In genomic region chr22:31950226-31950625, GRCh38 we compare ENCODE assay signal across 20 cellular contexts. TPM values are rescaled to one million over a fixed set of nuclear protein-coding genes. Genes with fewer than 3 reads are reported as not detected.
A peak's percentile ranks its signal among the peaks of the same experiment; 100 is the strongest.
DNase-seq lines count a peak whose midpoint lies in the region; ATAC-seq and TF ChIP-seq lines count a peak whose summit lies in the region.
"Had no signal": no experiment of that assay in that cellular context is flagged by ENCODE, and none has a peak within 500 bp of the region (broad histone marks: within the 10 kb centered on the region; RNA-seq: fewer than 3 reads in every experiment).

No MANE protein-coding gene starts in this region.

- H3K27ac Mint-ChIP-seq in activated CD8-positive, alpha-beta T cell treated with anti-CD3 and anti-CD28 coated beads, Interleukin-2, amount 10 ng/mL, durations not matched to agents 7 days and 5 days, result peak overlapping the region; percentile 47
- H3K27ac Mint-ChIP-seq in activated CD8-positive, alpha-beta T cell treated with anti-CD3 and anti-CD28 coated beads for 36 hours, result no peak overlapping the region
- H3K27ac Mint-ChIP-seq: activated CD4-positive, alpha-beta T cell treated with anti-CD3 and anti-CD28 coated beads, Interleukin-2, amount 10 ng/mL, durations not matched to agents 7 days and 5 days; T-helper 2 cell treated with Interferon-gamma antibody and Interleukin-4, amounts not matched to agents 5 μg/mL and 100 μg/mL, for 36 hours had no signal

- H3K36me3 ChIP-seq in vagina, result no peaks in the 10 kb centered on the region

- no peak for TF ChIP-seq POLR2A in vagina (IDR thresholded peaks at IDR 0.05)

- peak overlapping the region in 56 of 59 donors; percentile 5 to 86 (median 64) for H3K27ac ChIP-seq in dorsolateral prefrontal cortex
- peak overlapping the region; percentile 64 for H3K27ac ChIP-seq in vagina
- H3K27ac ChIP-seq: HL-60 had no signal

- peaks cover 73% of the 10 kb centered on the region for H3K36me3 Mint-ChIP-seq in activated CD8-positive, alpha-beta T cell treated with anti-CD3 and anti-CD28 coated beads, Interleukin-2, amount 10 ng/mL, durations not matched to agents 7 days and 5 days (ENCODE audit: low read depth)
- H3K36me3 Mint-ChIP-seq in activated CD8-positive, alpha-beta T cell treated with anti-CD3 and anti-CD28 coated beads for 36 hours (ENCODE audit: low read depth), result peaks cover 66% of the 10 kb centered on the region

- TF ChIP-seq CTCF in activated CD8-positive, alpha-beta T cell treated with anti-CD3 and anti-CD28 coated beads for 36 hours (IDR thresholded peaks at IDR 0.05), result no peak
- TF ChIP-seq CTCF in dorsolateral prefrontal cortex (IDR thresholded peaks at IDR 0.05 in 54 of 56, conservative IDR thresholded peaks at IDR 0.05 in 2 of 56; ENCODE audit: low read depth in 1 of 56, partially characterized antibody in 56 of 56) (peak in 1 of 56 donors; percentile 8), vagina (IDR thresholded peaks at IDR 0.05) (no peak)

- H3K9me3 Mint-ChIP-seq in activated CD8-positive, alpha-beta T cell treated with anti-CD3 and anti-CD28 coated beads, Interleukin-2, amount 10 ng/mL, durations not matched to agents 7 days and 5 days (ENCODE audit: insufficient read depth), result no peaks in the 10 kb centered on the region
- H3K9me3 Mint-ChIP-seq in activated CD8-positive, alpha-beta T cell treated with anti-CD3 and anti-CD28 coated beads for 36 hours, result no peaks in the 10 kb centered on the region
- H3K9me3 Mint-ChIP-seq: activated CD4-positive, alpha-beta T cell treated with anti-CD3 and anti-CD28 coated beads, Interleukin-2, amount 10 ng/mL, durations not matched to agents 7 days and 5 days; activated T-helper 1 cell treated with anti-CD3 and anti-CD28 coated beads, Interleukin-12 subunit alpha, Interleukin-12 subunit beta, Interleukin-2, Interleukin-4 antibody, amounts not matched to agents 30 ng/mL and 10 ng/mL and 1 ng/mL, durations not matched to agents 14 hours and 24 hours and 36 hours; stimulated activated effector memory CD8-positive, alpha-beta T cell treated with anti-CD3 and anti-CD28 coated beads, Interleukin-12 subunit alpha, Interleukin-12 subunit beta, amount 100 ng/mL, for 72 hours; T-helper 2 cell treated with Interferon-gamma antibody and Interleukin-4, amounts not matched to agents 5 μg/mL and 100 μg/mL, for 36 hours had no signal

- POLR2A ChIA-PET in activated CD8-positive, alpha-beta T cell treated with anti-CD3 and anti-CD28 coated beads, Interleukin-2, amount 10 ng/mL, durations not matched to agents 7 days and 5 days (lab: Charles Lee), result interaction anchor here (0.7 to 1.8 kb wide), 3 partner anchors 196 to 333 kb away, joined by 3 to 6 read pairs (median 4); partner anchors contain the start of genes DEPDC5 and PISD
- POLR2A ChIA-PET in activated CD8-positive, alpha-beta T cell treated with anti-CD3 and anti-CD28 coated beads for 36 hours (lab: Charles Lee), result interaction anchor here (0.8 to 1.3 kb wide), 3 partner anchors 9 to 273 kb away, joined by 3 read pairs; no protein-coding TSS in a partner anchor

- DNase-seq in activated CD8-positive, alpha-beta T cell treated with anti-CD3 and anti-CD28 coated beads, Interleukin-2, amount 10 ng/mL, durations not matched to agents 7 days and 5 days, result no peak
- no peak for DNase-seq in activated CD8-positive, alpha-beta T cell treated with anti-CD3 and anti-CD28 coated beads for 36 hours
- DNase-seq in dorsolateral prefrontal cortex, result peak in 3 of 10 donors; percentile 3 to 37 (median 31)
- peak; percentile 31 for DNase-seq in myocyte (ENCODE audit: low read depth)
- DNase-seq in vagina (ENCODE audit: extremely low spot score in 2 of 2), result no peak
- no peak for DNase-seq in cerebellar nuclear complex (lab: John Stamatoyannopoulos, UW)
- DNase-seq: activated CD4-positive, alpha-beta T cell treated with anti-CD3 and anti-CD28 coated beads, Interleukin-2, amount 10 ng/mL, durations not matched to agents 7 days and 5 days; GF-D8; Kasumi-1; left cardiac atrium; NCI-H1930; RPMI8226; stimulated activated CD4-positive, alpha-beta T cell treated with anti-CD3 and anti-CD28 coated beads, Interleukin-4, amount 100 ng/mL, for 4 hours had no signal

- ATAC-seq in activated CD8-positive, alpha-beta T cell treated with anti-CD3 and anti-CD28 coated beads, Interleukin-2, amount 10 ng/mL, durations not matched to agents 7 days and 5 days, result no peak
- ATAC-seq in activated CD8-positive, alpha-beta T cell treated with anti-CD3 and anti-CD28 coated beads for 36 hours, result no peak
- ATAC-seq in GM21390 (IDR thresholded peaks at IDR 0.05; ENCODE audit: unreplicated experiment) (no peak), GM21528 (IDR thresholded peaks at IDR 0.05; ENCODE audit: low FRiP score, unreplicated experiment) (no peak)
- ATAC-seq: stimulated activated effector memory CD8-positive, alpha-beta T cell treated with anti-CD3 and anti-CD28 coated beads, Interleukin-12 subunit alpha, Interleukin-12 subunit beta, amount 100 ng/mL, for 72 hours had no signal

- H3K4me1 ChIP-seq in vagina, result peaks cover 70% of the 10 kb centered on the region

- no peaks in the 10 kb centered on the region for H3K27me3 Mint-ChIP-seq in activated CD8-positive, alpha-beta T cell treated with anti-CD3 and anti-CD28 coated beads, Interleukin-2, amount 10 ng/mL, durations not matched to agents 7 days and 5 days (ENCODE audit: low read depth)
- no peaks in the 10 kb centered on the region for H3K27me3 Mint-ChIP-seq in activated CD8-positive, alpha-beta T cell treated with anti-CD3 and anti-CD28 coated beads for 36 hours
- H3K27me3 Mint-ChIP-seq: activated CD4-positive, alpha-beta T cell treated with anti-CD3 and anti-CD28 coated beads, Interleukin-2, amount 10 ng/mL, durations not matched to agents 7 days and 5 days had no signal

- H3K4me1 Mint-ChIP-seq in activated CD8-positive, alpha-beta T cell treated with anti-CD3 and anti-CD28 coated beads, Interleukin-2, amount 10 ng/mL, durations not matched to agents 7 days and 5 days (ENCODE audit: low read depth), result peaks cover 69% of the 10 kb centered on the region
- H3K4me1 Mint-ChIP-seq in activated CD8-positive, alpha-beta T cell treated with anti-CD3 and anti-CD28 coated beads for 36 hours (ENCODE audit: low read depth), result peaks cover 64% of the 10 kb centered on the region

- no peaks in the 10 kb centered on the region for H3K27me3 ChIP-seq in dorsolateral prefrontal cortex
- no peaks in the 10 kb centered on the region for H3K27me3 ChIP-seq in vagina
- H3K27me3 ChIP-seq: heart right ventricle had no signal

- no peaks in the 10 kb centered on the region for H3K9me3 ChIP-seq in vagina
- H3K9me3 ChIP-seq: heart right ventricle had no signal

- no peak overlapping the region for H3K4me3 Mint-ChIP-seq in activated CD8-positive, alpha-beta T cell treated with anti-CD3 and anti-CD28 coated beads, Interleukin-2, amount 10 ng/mL, durations not matched to agents 7 days and 5 days
- no peak overlapping the region for H3K4me3 Mint-ChIP-seq in activated CD8-positive, alpha-beta T cell treated with anti-CD3 and anti-CD28 coated beads for 36 hours
- H3K4me3 Mint-ChIP-seq: activated CD4-positive, alpha-beta T cell treated with anti-CD3 and anti-CD28 coated beads, Interleukin-2, amount 10 ng/mL, durations not matched to agents 7 days and 5 days; activated T-helper 1 cell treated with anti-CD3 and anti-CD28 coated beads, Interleukin-12 subunit alpha, Interleukin-12 subunit beta, Interleukin-2, Interleukin-4 antibody, amounts not matched to agents 30 ng/mL and 10 ng/mL and 1 ng/mL, durations not matched to agents 14 hours and 24 hours and 36 hours; T-helper 2 cell treated with Interferon-gamma antibody and Interleukin-4, amounts not matched to agents 5 μg/mL and 100 μg/mL, for 36 hours had no signal

- peak overlapping the region in 41 of 59 donors; percentile 2 to 97 (median 26) for H3K4me3 ChIP-seq in dorsolateral prefrontal cortex
- H3K4me3 ChIP-seq in vagina, result no peak overlapping the region
- H3K4me3 ChIP-seq: heart right ventricle had no signal

- intact Hi-C loops in activated CD8-positive, alpha-beta T cell treated with anti-CD3 and anti-CD28 coated beads for 36 hours (cut with micrococcal nuclease), result loop anchor here (5.0 kb wide), 1 partner anchor 283 kb away; no protein-coding TSS in a partner anchor
- intact Hi-C loops in dorsolateral prefrontal cortex (cut with DNase I) (loop anchor here in 1 of 2 donors (10.0 kb wide), 1 partner anchor 455 kb away; the partner anchor contains the start of gene SFI1), vagina (cut with DNase I) (no loop called here)

- CTCF ChIA-PET in activated CD8-positive, alpha-beta T cell treated with anti-CD3 and anti-CD28 coated beads, Interleukin-2, amount 10 ng/mL, durations not matched to agents 7 days and 5 days (lab: Charles Lee), result interaction anchor here (1.2 to 7.2 kb wide), 5 partner anchors 8 to 287 kb away, joined by 3 to 89 read pairs (median 6); partner anchors contain the start of gene PISD
- CTCF ChIA-PET in activated CD8-positive, alpha-beta T cell treated with anti-CD3 and anti-CD28 coated beads for 36 hours (lab: Charles Lee), result interaction anchor here (0.9 to 3.9 kb wide), 6 partner anchors 8 to 285 kb away, joined by 3 to 20 read pairs (median 5); no protein-coding TSS in a partner anchor

RNA-seq across cellular contexts. Expression of gene YWHAH, which starts 5.9 kb away (rescaled TPM):
- 100 to 1,000 TPM; 248 to 251 TPM for total RNA-seq in activated CD8-positive, alpha-beta T cell treated with anti-CD3 and anti-CD28 coated beads, Interleukin-2, amount 10 ng/mL, durations not matched to agents 7 days and 5 days
- 100 to 1,000 TPM; 123 to 126 TPM for total RNA-seq in activated CD8-positive, alpha-beta T cell treated with anti-CD3 and anti-CD28 coated beads for 36 hours
- 1,000 to 10,000 TPM in 48 of 120 experiments, 100 to 1,000 TPM in 72; 191 to 1,478 (median 946) TPM for total RNA-seq in dorsolateral prefrontal cortex
- 56.4 and 66.1 TPM in 2 replicates for total RNA-seq in myocyte
- polyA plus RNA-seq in myocyte (2012), result 136 TPM
- 86.2 TPM for total RNA-seq in vagina

Comparison
In these comparisons a context has a peak if more than half of its experiments do, and no peak if none do; other contexts are left out.
1. H3K4me3 ChIP-seq: peak in dorsolateral prefrontal cortex (41 of 59); none in vagina (0 of 2).